9 cellular contexts compared by ENCODE assay signal in the genomic region with DNA sequence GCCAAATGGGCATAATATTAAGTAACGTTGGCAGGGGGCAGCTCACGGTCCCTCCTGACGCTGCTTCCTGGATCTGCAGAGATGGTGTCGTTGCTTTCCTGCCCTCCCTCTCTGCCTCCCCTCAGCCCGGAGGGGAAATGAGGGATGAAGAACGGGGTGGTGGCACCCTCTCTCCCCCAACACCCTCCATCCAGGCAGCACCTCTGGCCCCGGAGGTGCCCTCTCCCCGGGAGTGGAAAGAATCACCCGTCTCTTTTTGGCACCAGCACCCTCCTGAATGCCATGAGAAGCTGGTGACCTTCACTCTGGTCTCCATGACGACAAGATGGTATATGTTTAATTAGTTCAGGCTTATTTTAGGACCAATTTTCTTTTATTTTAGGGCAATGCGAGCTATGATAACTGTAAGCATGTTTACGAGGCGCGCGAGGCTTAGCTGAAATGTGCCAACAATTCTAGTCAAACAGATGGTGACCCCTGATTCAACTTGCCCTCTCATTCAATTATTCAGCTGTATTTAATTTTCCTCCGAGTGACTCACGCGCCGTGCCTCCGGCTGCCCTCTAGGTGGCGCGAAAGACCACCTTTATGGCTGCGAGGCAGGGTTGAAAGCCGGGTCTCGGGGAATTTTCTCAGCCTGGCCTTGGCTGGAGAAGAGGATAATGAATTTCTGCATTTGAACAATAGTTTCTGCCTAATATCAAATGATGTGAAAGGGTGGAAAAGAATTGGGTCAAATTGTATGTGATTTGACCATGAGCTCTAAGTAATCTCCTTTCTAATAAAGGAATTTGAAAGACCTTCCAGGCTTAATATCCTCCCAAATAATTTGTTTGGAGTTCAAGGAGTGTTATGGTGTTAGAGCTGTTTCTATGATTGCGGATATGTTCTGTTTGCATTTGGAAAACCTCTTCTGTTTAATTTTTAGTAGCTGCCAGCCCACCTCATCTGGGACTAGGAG.
A peak's percentile ranks its signal among the peaks of the same experiment; 100 is the strongest.
DNase-seq lines count a peak whose midpoint lies in the region; ATAC-seq, FAIRE-seq and TF ChIP-seq lines count a peak whose summit lies in the region.
"Had no signal": no experiment of that assay in that cellular context is flagged by ENCODE, and none has a peak within 500 bp of the region (broad histone marks: within the 10 kb centered on the region; RNA-seq: fewer than 3 reads in every experiment).

No MANE protein-coding gene starts in this region.

- H3K56ac ChIP-seq in IMR-90 (ENCODE audit: extremely low read depth, insufficient read depth, low read length) = no peak overlapping the region

- H3K36me3 Mint-ChIP-seq in activated naive CD4-positive, alpha-beta T cell treated with anti-CD3 and anti-CD28 coated beads, Interleukin-2, amount 10 ng/mL, durations not matched to agents 7 days and 5 days = no peaks in the 10 kb centered on the region
- H3K36me3 Mint-ChIP-seq: activated naive CD4-positive, alpha-beta T cell treated with anti-CD3 and anti-CD28 coated beads, Interleukin-2, amount 50 U/mL, for 24 hours had no signal

- no TSS peak for BruUV-seq in IMR-90 (replicated peaks; lab: Mats Ljungman, UMichigan)

- WGBS in IMR-90 (ENCODE audit: extremely low coverage in 2 of 2, insufficient read length in 1 of 2), 2 experiments = no CpG with 5 or more reads among the region's 26 CpGs
- 8 to 11% methylated on average over 26 of the region's 26 CpGs for WGBS in pancreas, 2 donors

- TF ChIP-seq CTCF in IMR-90 (conservative IDR thresholded peaks at IDR 0.05; ENCODE audit: low read depth, low read length) (peak; percentile 97), RWPE1 (conservative IDR thresholded peaks at IDR 0.05; ENCODE audit: low read depth) (peak; percentile 84), pancreas (IDR thresholded peaks at IDR 0.05) (peak; percentile 70 to 86 (median 79)), uterus (IDR thresholded peaks at IDR 0.05) (peak; percentile 86 to 93 (median 87))

- no peaks in the 10 kb centered on the region for H3K9me3 Mint-ChIP-seq in activated naive CD4-positive, alpha-beta T cell treated with anti-CD3 and anti-CD28 coated beads, Interleukin-2, amount 10 ng/mL, durations not matched to agents 7 days and 5 days
- H3K9me3 Mint-ChIP-seq: activated naive CD4-positive, alpha-beta T cell treated with anti-CD3 and anti-CD28 coated beads, Interleukin-2, amount 50 U/mL, for 24 hours had no signal

- H4K20me1 ChIP-seq in IMR-90 (ENCODE audit: insufficient read depth, low read length) = no peaks in the 10 kb centered on the region

- H3K27ac ChIP-seq in IMR-90 (ENCODE audit: insufficient read depth, low read length) (no peak overlapping the region), RWPE1 (no peak overlapping the region), pancreas (no peak overlapping the region), uterus (peak overlapping the region in 1 of 2 donors; percentile 21)

- dilution Hi-C loops in IMR-90 (cut with HindIII; ENCODE audit: low sequenced_read_pairs, unreplicated experiment) = no loop called here

- H2BK15ac ChIP-seq in IMR-90 (ENCODE audit: low read depth, low read length) = no peak overlapping the region

- H3K23ac ChIP-seq in IMR-90 (ENCODE audit: low read depth, low read length) = no peak overlapping the region

- no peak overlapping the region for H2BK5ac ChIP-seq in IMR-90 (ENCODE audit: low read depth, low read length, poor library complexity, severe bottlenecking)

- no peak overlapping the region for H3K27ac Mint-ChIP-seq in activated naive CD4-positive, alpha-beta T cell treated with anti-CD3 and anti-CD28 coated beads, Interleukin-2, amount 10 ng/mL, durations not matched to agents 7 days and 5 days
- H3K27ac Mint-ChIP-seq: activated naive CD4-positive, alpha-beta T cell treated with anti-CD3 and anti-CD28 coated beads, Interleukin-2, amount 50 U/mL, for 24 hours had no signal

- peak; percentile 85 for FAIRE-seq in pancreas (lab: Jason Lieb, UNC)

- no peak overlapping the region for H3K4me3 Mint-ChIP-seq in activated naive CD4-positive, alpha-beta T cell treated with anti-CD3 and anti-CD28 coated beads, Interleukin-2, amount 10 ng/mL, durations not matched to agents 7 days and 5 days
- H3K4me3 Mint-ChIP-seq: activated naive CD4-positive, alpha-beta T cell treated with anti-CD3 and anti-CD28 coated beads, Interleukin-2, amount 50 U/mL, for 24 hours had no signal

- no peak overlapping the region for H4K5ac ChIP-seq in IMR-90 (ENCODE audit: low read depth, low read length)

- intact Hi-C loops in IMR-90 (cut with micrococcal nuclease) = loop anchor here (1.0 to 10.0 kb wide), 6 partner anchors 432 to 1889 kb away; no protein-coding TSS in a partner anchor
- intact Hi-C loops in pancreas (cut with DNase I) = loop anchor here in 2 of 3 donors (10.0 kb wide), 2 partner anchors 672 to 1542 kb away; no protein-coding TSS in a partner anchor
- intact Hi-C loops in uterus (cut with DNase I; ENCODE audit: low total_unique reads) = no loop called here

- H3K4me3 ChIP-seq in IMR-90 (ENCODE audit: insufficient read depth, low read depth, low read length) = no peak overlapping the region
- H3K4me3 ChIP-seq in pancreas = no peak overlapping the region
- H3K4me3 ChIP-seq in uterus = no peak overlapping the region

- H3K4ac ChIP-seq in IMR-90 (ENCODE audit: low read depth, low read length) = no peak overlapping the region

- H3K4me1 Mint-ChIP-seq in activated naive CD4-positive, alpha-beta T cell treated with anti-CD3 and anti-CD28 coated beads, Interleukin-2, amount 10 ng/mL, durations not matched to agents 7 days and 5 days = no peaks in the 10 kb centered on the region
- H3K4me1 Mint-ChIP-seq: activated naive CD4-positive, alpha-beta T cell treated with anti-CD3 and anti-CD28 coated beads, Interleukin-2, amount 50 U/mL, for 24 hours had no signal

- no peaks in the 10 kb centered on the region for H3K4me1 ChIP-seq in IMR-90 (ENCODE audit: control insufficient read depth, insufficient read depth, low read length)
- no peaks in the 10 kb centered on the region for H3K4me1 ChIP-seq in pancreas
- H3K4me1 ChIP-seq in uterus = no peaks in the 10 kb centered on the region

- H2AK9ac ChIP-seq in IMR-90 (replicated peaks; ENCODE audit: low read depth, low read length, poor library complexity) = no peak overlapping the region

- no peak overlapping the region for H3K14ac ChIP-seq in IMR-90 (replicated peaks; ENCODE audit: low read depth, low read length)

- H4K91ac ChIP-seq in IMR-90 (ENCODE audit: insufficient read depth, low read depth, low read length) = no peak overlapping the region

- TF ChIP-seq POLR2A in IMR-90 (IDR thresholded peaks at IDR 0.05; ENCODE audit: low read depth, low read length) = no peak; the same call in 1 of the 2 replicates
- TF ChIP-seq POLR2A in uterus (IDR thresholded peaks at IDR 0.05) = no peak

- H2BK20ac ChIP-seq in IMR-90 (ENCODE audit: low read depth, low read length) = no peak overlapping the region

- CTCF ChIA-PET in IMR-90 (lab: Yijun Ruan, JAX) = interaction anchor here (0.6 to 2.0 kb wide), 16 partner anchors 10 to 1584 kb away, joined by 3 to 7 read pairs (median 4); no protein-coding TSS in a partner anchor
- CTCF ChIA-PET in RWPE1 (lab: Yijun Ruan, JAX) = interaction anchor here (0.6 to 1.5 kb wide), 26 partner anchors 9 to 1899 kb away, joined by 3 to 14 read pairs (median 4); no protein-coding TSS in a partner anchor
- CTCF ChIA-PET in activated naive CD4-positive, alpha-beta T cell treated with anti-CD3 and anti-CD28 coated beads, Interleukin-2, amount 10 ng/mL, durations not matched to agents 7 days and 5 days (lab: Charles Lee) = interaction anchor here (0.7 to 3.9 kb wide), 16 partner anchors 11 to 1542 kb away, joined by 3 to 18 read pairs (median 6); no protein-coding TSS in a partner anchor

- no peak overlapping the region for H2AFZ ChIP-seq in IMR-90 (replicated peaks; ENCODE audit: low read length, poor library complexity)

- H3K9me3 ChIP-seq in IMR-90 (ENCODE audit: control insufficient read depth, insufficient read depth, low read length) (no peaks in the 10 kb centered on the region), pancreas (no peaks in the 10 kb centered on the region), uterus (no peaks in the 10 kb centered on the region)

- peaks cover 20% of the 10 kb centered on the region for H3K27me3 Mint-ChIP-seq in activated naive CD4-positive, alpha-beta T cell treated with anti-CD3 and anti-CD28 coated beads, Interleukin-2, amount 10 ng/mL, durations not matched to agents 7 days and 5 days

- ATAC-seq in IMR-90 (ENCODE audit: low read depth) = peak; percentile 97
- peak; percentile 90 to 99 (median 97) for ATAC-seq in pancreas
- no peak for ATAC-seq in GM19467 (IDR thresholded peaks at IDR 0.05; ENCODE audit: unreplicated experiment)

- H3K18ac ChIP-seq in IMR-90 (ENCODE audit: low read depth, low read length) = no peak overlapping the region

- H4K8ac ChIP-seq in IMR-90 (ENCODE audit: low read depth in 2 of 2, low read length in 2 of 2) = no peak overlapping the region

- H3K9ac ChIP-seq in IMR-90 (ENCODE audit: low read depth, low read length) = no peak overlapping the region

- H2AK5ac ChIP-seq in IMR-90 (ENCODE audit: low read depth, low read length) = no peak overlapping the region

- DNase-seq in DMS79 treated with DMSO at 0.1 percent for 48 hours (lab: John Stamatoyannopoulos, UW) = peak; percentile 82
- DNase-seq in IMR-90 = peak; percentile 82
- peak; percentile 84 for DNase-seq in RWPE1 (ENCODE audit: low spot score)
- DNase-seq in activated naive CD4-positive, alpha-beta T cell treated with anti-CD3 and anti-CD28 coated beads, Interleukin-2, amount 10 ng/mL, durations not matched to agents 7 days and 5 days = peak; percentile 64
- peak; percentile 73 for DNase-seq in germinal center (ENCODE audit: low spot score)
- DNase-seq in pancreas = peak in 5 of 6 donors; percentile 60 to 92 (median 76)
- DNase-seq in uterus = peak; percentile 82 to 89

- H3K4me2 ChIP-seq in IMR-90 (ENCODE audit: low read depth, low read length) = no peak overlapping the region

- H3K36me3 ChIP-seq in IMR-90 (ENCODE audit: control insufficient read depth, insufficient read depth, low read length) (no peaks in the 10 kb centered on the region), pancreas (no peaks in the 10 kb centered on the region), uterus (no peaks in the 10 kb centered on the region)

- H3K79me1 ChIP-seq in IMR-90 (ENCODE audit: low read depth in 1 of 2, low read length in 2 of 2) = no peaks in the 10 kb centered on the region

- no peaks in the 10 kb centered on the region for H3K9me1 ChIP-seq in IMR-90 (ENCODE audit: insufficient read depth, low read length)

- POLR2A ChIA-PET in IMR-90 (lab: Charles Lee; ENCODE audit: unreplicated experiment) = no interaction called here
- POLR2A ChIA-PET in RWPE1 (lab: Yijun Ruan, JAX; ENCODE audit: low non-redundant PET) = no interaction called here

- TF ChIP-seq RAD21 in IMR-90 (IDR thresholded peaks at IDR 0.05; ENCODE audit: low read length) = peak; percentile 90

- in situ Hi-C loops in IMR-90 (cut with MboI; ENCODE audit: low sequenced_read_pairs) = no loop called here

- H3K27me3 ChIP-seq in IMR-90 (ENCODE audit: control insufficient read depth, insufficient read depth, low read length) = peaks cover 9% of the 10 kb centered on the region
- peaks cover 0 to 8% (median 0%) of the 10 kb centered on the region in 4 donors for H3K27me3 ChIP-seq in pancreas
- H3K27me3 ChIP-seq in uterus = no peaks in the 10 kb centered on the region

- no peak overlapping the region for H2BK120ac ChIP-seq in IMR-90 (ENCODE audit: low read depth, low read length)

TF ChIP-seq in IMR-90, 13 proteins besides CTCF, POLR2A, EP300 and RAD21 (continues in another document):
- no peak for TF ChIP-seq RFX5 (IDR thresholded peaks at IDR 0.05; ENCODE audit: low read depth, low read length)
